ENCODE assay signal across 13 cellular contexts in the genomic region with DNA sequence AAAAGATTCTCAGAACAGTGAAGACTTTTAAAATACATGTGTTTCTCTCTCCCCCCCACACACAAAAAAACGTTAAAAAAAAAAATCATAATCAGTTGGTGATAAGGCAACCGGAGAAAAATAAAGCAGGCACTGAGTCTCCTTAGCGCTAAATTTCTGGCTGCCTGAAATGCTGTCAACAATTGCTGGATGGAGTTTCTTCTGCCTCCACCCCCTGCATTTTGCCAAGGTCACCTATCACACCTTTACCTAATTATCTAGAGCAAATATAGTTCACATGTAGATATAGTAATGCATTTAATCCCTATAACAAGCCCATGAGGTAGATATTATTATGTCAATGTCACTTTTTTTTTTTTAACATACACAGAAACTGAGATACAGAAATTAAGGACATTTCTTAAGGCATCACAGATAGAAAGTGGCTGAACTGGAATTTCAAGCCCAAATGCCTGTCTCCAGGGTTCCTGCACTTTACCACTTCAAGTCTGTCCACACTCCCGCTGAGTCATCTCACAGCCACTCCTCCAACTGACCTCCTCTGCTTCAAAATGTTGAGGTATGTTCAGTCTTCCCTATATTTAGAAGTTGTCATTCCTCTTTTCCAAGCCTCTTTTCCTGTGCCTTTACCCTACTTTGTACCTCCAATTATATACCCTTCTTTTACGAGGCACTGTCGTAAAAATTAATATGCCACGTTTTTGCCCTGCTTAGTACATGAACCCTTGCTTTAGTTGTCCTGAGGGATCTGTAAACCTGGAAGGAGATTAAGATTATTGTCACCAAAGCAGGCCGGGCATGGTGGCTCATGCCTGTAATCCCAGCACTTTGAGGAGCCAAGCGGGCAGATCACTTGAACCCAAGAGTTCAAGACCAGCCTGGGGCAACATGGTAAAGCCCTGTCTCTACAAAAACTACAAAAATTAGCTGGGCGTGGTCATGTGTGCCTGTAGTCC.
DNase-seq lines count a peak whose midpoint lies in the region; ATAC-seq, FAIRE-seq and TF ChIP-seq lines count a peak whose summit lies in the region.
"Had no signal": no experiment of that assay in that cellular context is flagged by ENCODE, and none has a peak within 500 bp of the region (broad histone marks: within the 10 kb centered on the region; RNA-seq: fewer than 3 reads in every experiment).

No MANE protein-coding gene starts in this region.

- BruUV-seq in MCF 10A (replicated peaks; lab: Mats Ljungman, UMichigan) = no TSS peak

- no peaks in the 10 kb centered on the region for H3K9me3 Mint-ChIP-seq in MCF 10A (ENCODE audit: unreplicated experiment)
- H3K9me3 Mint-ChIP-seq: effector memory CD8-positive, alpha-beta T cell; stimulated activated effector memory CD8-positive, alpha-beta T cell treated with anti-CD3 and anti-CD28 coated beads, Interleukin-12 subunit alpha, Interleukin-12 subunit beta, amount 100 ng/mL, for 72 hours had no signal

- peaks cover 12% of the 10 kb centered on the region for H3K4me1 Mint-ChIP-seq in MCF 10A (ENCODE audit: insufficient read depth, unreplicated experiment)

- no peaks in the 10 kb centered on the region for H3K36me3 Mint-ChIP-seq in MCF 10A (ENCODE audit: insufficient read depth, unreplicated experiment)
- H3K36me3 Mint-ChIP-seq: stimulated activated effector memory CD8-positive, alpha-beta T cell treated with anti-CD3 and anti-CD28 coated beads, Interleukin-12 subunit alpha, Interleukin-12 subunit beta, amount 100 ng/mL, for 72 hours had no signal

- ATAC-seq in lower lobe of right lung (peak; percentile 87 to 90), GM21717 (IDR thresholded peaks at IDR 0.05; ENCODE audit: unreplicated experiment) (no peak), psoas muscle (no peak)
- ATAC-seq: effector memory CD8-positive, alpha-beta T cell; stimulated activated effector memory CD8-positive, alpha-beta T cell treated with anti-CD3 and anti-CD28 coated beads, Interleukin-12 subunit alpha, Interleukin-12 subunit beta, amount 100 ng/mL, for 72 hours had no signal

- CTCF ChIA-PET in MCF 10A (lab: Yijun Ruan, JAX) = no interaction called here

- H3K27ac ChIP-seq in lower lobe of right lung (peak overlapping the region; percentile 27), psoas muscle (no peak overlapping the region)

- no peak for TF ChIP-seq POLR2A in H54 (IDR thresholded peaks at IDR 0.05; ENCODE audit: low read depth, low read length)

- H3K27me3 ChIP-seq in lower lobe of right lung (ENCODE audit: low read depth) (no peaks in the 10 kb centered on the region), psoas muscle (ENCODE audit: insufficient read depth in 3 of 3, low read length in 2 of 3) (no peaks in the 10 kb centered on the region)

- peak; percentile 79 for DNase-seq in A172 (ENCODE audit: low spot score)
- DNase-seq in H54 (ENCODE audit: insufficient read length, low spot score) = peak; percentile 44
- peak; percentile 49 for DNase-seq in MCF 10A (ENCODE audit: unreplicated experiment)
- peak; percentile 60 for DNase-seq in lower lobe of right lung
- DNase-seq in NCI-H2171 (lab: John Stamatoyannopoulos, UW) = no peak
- no peak for DNase-seq in inferior parietal cortex (ENCODE audit: extremely low spot score)
- no peak for DNase-seq in psoas muscle
- DNase-seq: activated effector memory CD4-positive, alpha-beta T cell treated with anti-CD3 and anti-CD28 coated beads, Interleukin-2, amount 50 U/mL, for 16 hours; effector memory CD8-positive, alpha-beta T cell; kidney; NCI-H1092 had no signal

- TF ChIP-seq CTCF in MCF 10A (IDR thresholded peaks at IDR 0.05; ENCODE audit: unreplicated experiment) (no peak), lower lobe of right lung (IDR thresholded peaks at IDR 0.05) (no peak), psoas muscle (IDR thresholded peaks at IDR 0.05) (no peak)

- H3K4me1 ChIP-seq in lower lobe of right lung (peaks cover 13% of the 10 kb centered on the region), psoas muscle (no peaks in the 10 kb centered on the region)

- no peaks in the 10 kb centered on the region for H3K36me3 ChIP-seq in lower lobe of right lung
- no peaks in the 10 kb centered on the region for H3K36me3 ChIP-seq in psoas muscle (ENCODE audit: insufficient read depth in 1 of 2, low read depth in 1 of 2)

- peak overlapping the region; percentile 5 for H3K4me3 Mint-ChIP-seq in MCF 10A (ENCODE audit: unreplicated experiment)
- H3K4me3 Mint-ChIP-seq: effector memory CD8-positive, alpha-beta T cell; stimulated activated effector memory CD8-positive, alpha-beta T cell treated with anti-CD3 and anti-CD28 coated beads, Interleukin-12 subunit alpha, Interleukin-12 subunit beta, amount 100 ng/mL, for 72 hours had no signal

- no peak overlapping the region for H3K27ac Mint-ChIP-seq in MCF 10A (ENCODE audit: low read depth, unreplicated experiment)
- H3K27ac Mint-ChIP-seq: effector memory CD8-positive, alpha-beta T cell; stimulated activated effector memory CD8-positive, alpha-beta T cell treated with anti-CD3 and anti-CD28 coated beads, Interleukin-12 subunit alpha, Interleukin-12 subunit beta, amount 100 ng/mL, for 72 hours had no signal

- WGBS in psoas muscle, 3 donors = 79 to 81% (median 79%) methylated on average over 10 of the region's 10 CpGs

- intact Hi-C loops in MCF 10A (cut with micrococcal nuclease) = no loop called here
- intact Hi-C loops in lower lobe of right lung (cut with DNase I) = no loop called here
- intact Hi-C loops in psoas muscle (cut with DNase I) = no loop called here

- no peaks in the 10 kb centered on the region for H3K27me3 Mint-ChIP-seq in MCF 10A (ENCODE audit: insufficient read depth, unreplicated experiment)
- H3K27me3 Mint-ChIP-seq: effector memory CD8-positive, alpha-beta T cell had no signal

- POLR2A ChIA-PET in MCF 10A (lab: Yijun Ruan, JAX) = no interaction called here

- H3K9me3 ChIP-seq in lower lobe of right lung (no peaks in the 10 kb centered on the region), psoas muscle (no peaks in the 10 kb centered on the region)

- H3K4me3 ChIP-seq in lower lobe of right lung (no peak overlapping the region), psoas muscle (no peak overlapping the region)

- peak; percentile 67 for FAIRE-seq in H54 (lab: Jason Lieb, UNC)
- FAIRE-seq: kidney had no signal

Comparison
In these comparisons a context has a peak if more than half of its experiments do, and no peak if none do; other contexts are left out.
1. DNase-seq: peak in A172 (single experiment), H54 (single experiment), MCF 10A (single experiment) and lower lobe of right lung (single experiment); none in NCI-H2171 (single experiment), inferior parietal cortex (single experiment) and psoas muscle (0 of 2).
2. ATAC-seq: peak in lower lobe of right lung (2 of 2); none in GM21717 (single experiment) and psoas muscle (0 of 4).